Comparison of ENCODE assay signal across 8 cellular contexts in the genomic region with DNA sequence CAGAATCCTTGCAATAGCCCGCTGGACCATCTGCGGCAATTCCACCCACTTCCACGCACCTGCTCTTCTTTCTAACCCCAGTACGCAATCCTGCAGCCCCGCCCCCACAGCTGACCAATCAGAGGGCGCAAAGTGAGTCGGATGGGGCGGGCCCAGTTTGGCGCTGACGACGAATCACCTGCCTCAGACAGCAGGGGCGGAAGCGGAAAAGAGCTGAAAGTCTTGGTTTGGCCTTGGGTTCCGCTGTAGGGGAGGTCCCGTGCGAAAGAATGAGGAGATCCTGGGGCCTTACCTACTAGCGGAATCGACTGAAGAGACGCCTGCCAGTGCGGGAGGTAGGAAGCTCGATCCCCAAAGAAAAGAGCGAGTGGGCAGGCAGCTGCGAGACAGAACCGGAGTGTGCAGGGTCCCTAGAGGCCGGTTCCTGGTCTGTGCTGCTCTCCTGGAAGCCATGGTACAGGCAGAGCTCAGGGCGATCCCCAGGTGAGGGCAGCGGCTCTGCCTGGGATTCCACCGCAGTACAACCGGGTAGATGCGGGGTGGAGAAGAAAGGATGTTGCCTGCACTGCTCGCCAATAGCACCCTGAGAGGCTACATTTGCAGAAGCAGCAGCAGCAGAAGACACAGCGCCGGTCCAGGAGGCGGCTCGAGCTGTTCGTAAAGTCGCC. TPM values are rescaled to one million over a fixed set of nuclear protein-coding genes. Genes with fewer than 3 reads are reported as not detected.
DNase-seq lines count a peak whose midpoint lies in the region; ATAC-seq and TF ChIP-seq lines count a peak whose summit lies in the region.

A gene (plus strand): TSS at position 225 of the 668 bp plus-strand sequence. CDS start 560 bp downstream, outside the sequence.

- DNase-seq in GM13976 (ENCODE audit: low spot score) (peak; percentile 90), NCI-H146 treated with DMSO at 0.1 percent for 48 hours (lab: John Stamatoyannopoulos, UW; ENCODE audit: unreplicated experiment) (peak; percentile 89), amniotic stem cell (lab: John Stamatoyannopoulos, UW) (peak; percentile 91), heart right ventricle (peak; percentile 98), posterior cingulate gyrus (peak; percentile 95 to 100 (median 98)), upper lobe of left lung (peak; percentile 95 to 98)

- H3K27ac ChIP-seq in heart right ventricle (peak within 1 kb of the TSS in 9 of 10 donors; percentile 67 to 92 (median 76)), upper lobe of left lung (peak within 1 kb of the TSS; percentile 81 to 92 (median 87))

- H3K4me3 ChIP-seq in heart right ventricle = peak within 1 kb of the TSS; percentile 61 to 97 (median 72)
- peak within 1 kb of the TSS; percentile 74 to 93 (median 83) for H3K4me3 ChIP-seq in upper lobe of left lung

- H3K9me3 ChIP-seq in heart right ventricle (no peaks in the 10 kb centered on the region), upper lobe of left lung (no peaks in the 10 kb centered on the region)

- WGBS in heart right ventricle, 2 donors = 0% methylated on average over 37 of the region's 37 CpGs
- WGBS in upper lobe of left lung, 2 donors = 0 to 2% methylated on average over 26 to 37 of the region's 37 CpGs

- H3K36me3 ChIP-seq in heart right ventricle (peaks cover 0 to 22% (median 0%) of the 10 kb centered on the region in 9 donors), upper lobe of left lung (peaks cover 0 to 2% (median 0%) of the 10 kb centered on the region in 4 donors)

- H3K4me1 ChIP-seq in heart right ventricle (peaks cover 0 to 51% (median 36%) of the 10 kb centered on the region in 9 donors), upper lobe of left lung (peaks cover 32 to 47% (median 37%) of the 10 kb centered on the region in 4 donors)

- H3K27me3 ChIP-seq in heart right ventricle = peaks cover 0 to 4% (median 0%) of the 10 kb centered on the region in 7 donors
- H3K27me3 ChIP-seq in upper lobe of left lung = no peaks in the 10 kb centered on the region

- no peak for TF ChIP-seq CTCF in GM13976 (IDR thresholded peaks at IDR 0.05; ENCODE audit: borderline replicate concordance, control extremely low read depth, extremely low read depth, insufficient read depth, missing control alignments)
- peak in 5 of 9 donors; percentile 7 to 34 (median 13) for TF ChIP-seq CTCF in heart right ventricle (IDR thresholded peaks at IDR 0.05)
- peak in 4 of 6 experiments; percentile 15 to 36 (median 22) for TF ChIP-seq CTCF in upper lobe of left lung (IDR thresholded peaks at IDR 0.05)

- peak; percentile 99 for ATAC-seq in HG02870 (IDR thresholded peaks at IDR 0.05; ENCODE audit: unreplicated experiment)
- ATAC-seq in heart right ventricle = peak; percentile 99 to 100 (median 100)
- peak; percentile 99 to 100 for ATAC-seq in upper lobe of left lung (ENCODE audit: low FRiP score in 2 of 2)

- peak in 3 of 4 donors; percentile 42 to 86 (median 56) for TF ChIP-seq POLR2A in upper lobe of left lung (IDR thresholded peaks at IDR 0.05)

- TF ChIP-seq EP300 in upper lobe of left lung (IDR thresholded peaks at IDR 0.05) = no peak

- intact Hi-C loops in T-helper 1 cell treated with Interleukin-12 subunit alpha and Interleukin-12 subunit beta and Interleukin-4 antibody, amounts not matched to agents 30 ng/mL and 1 ng/mL, for 36 hours (cut with micrococcal nuclease) = loop anchor here (1.0 to 10.0 kb wide), 16 partner anchors 67 to 2003 kb away; a partner anchor contains a TSS
- intact Hi-C loops in heart right ventricle (cut with DNase I) = loop anchor here in 1 of 10 donors (5.0 kb wide), 1 partner anchor 65 kb away; a partner anchor contains a TSS
- intact Hi-C loops in posterior cingulate gyrus (cut with DNase I) = loop anchor here (5.0 kb wide), 1 partner anchor 65 kb away; a partner anchor contains a TSS

- in situ Hi-C loops in GM13976 (cut with MboI; ENCODE audit: low sequenced_read_pairs, unreplicated experiment) = no loop called here

RNA-seq across cellular contexts. Expression of the gene that starts here (rescaled TPM):
- 16.1 and 18.6 TPM in 2 replicates for total RNA-seq in T-helper 1 cell treated with Interleukin-12 subunit alpha and Interleukin-12 subunit beta and Interleukin-4 antibody, amounts not matched to agents 30 ng/mL and 1 ng/mL, for 36 hours
- 10 to 100 TPM; 18.9 to 30.5 (median 21.4) TPM for total RNA-seq in heart right ventricle
- 10 to 100 TPM in 1 of 2 donors, 1 to 10 TPM in 1; 3.2 to 11.2 TPM for polyA plus RNA-seq in heart right ventricle
- 10 to 100 TPM; 10.5 to 34.0 (median 23.5) TPM for total RNA-seq in upper lobe of left lung

Comparison
In these comparisons a context has a peak if more than half of its experiments do, and no peak if none do; other contexts are left out.
1. Peak in every context shown above with its lines: DNase-seq, ATAC-seq, H3K4me3 ChIP-seq and H3K27ac ChIP-seq.